In genomic region chr22:42071508-42071907, GRCh38 we compare ENCODE assay signal across 8 cellular contexts. TPM values are rescaled to one million over a fixed set of nuclear protein-coding genes. Genes with fewer than 3 reads are reported as not detected.
DNase-seq lines count a peak whose midpoint lies in the region; ATAC-seq and TF ChIP-seq lines count a peak whose summit lies in the region.
"Not testable (repeated sequence)": the region's sequence is repeated elsewhere in the genome, so short reads cannot be mapped to it uniquely, and the experiment has no call there.

No MANE protein-coding gene starts in this region.

- peak overlapping the region; percentile 76 for H3K4me3 ChIP-seq in BLaER1
- peak overlapping the region; percentile 63 for H3K4me3 ChIP-seq in effector memory CD4-positive, alpha-beta T cell (ENCODE audit: insufficient read depth, low read depth, low read length, poor library complexity, severe bottlenecking)
- H3K4me3 ChIP-seq in iPS-20b (ENCODE audit: low read length), result peak overlapping the region; percentile 83
- peak overlapping the region; percentile 70 for H3K4me3 ChIP-seq in neural cell (ENCODE audit: low read length)

- peak overlapping the region; percentile 76 for H3K9ac ChIP-seq in BLaER1
- not testable (repeated sequence) for H3K9ac ChIP-seq in iPS-20b (ENCODE audit: low read depth, low read length)
- peak overlapping the region; percentile 68 for H3K9ac ChIP-seq in neural cell (ENCODE audit: low read length)

- not testable (repeated sequence) for H4K20me1 ChIP-seq in BLaER1; neural cell (ENCODE audit: insufficient read depth)

- not testable (repeated sequence) for H3K9me2 ChIP-seq in neural cell (ENCODE audit: insufficient read depth, low read length)

- H3K4me3 Mint-ChIP-seq in IgD-negative memory B cell (peak overlapping the region; percentile 92 to 99 (median 96)), T-helper 17 cell (peak overlapping the region; percentile 94)
- H3K4me3 Mint-ChIP-seq in activated naive CD8-positive, alpha-beta T cell treated with anti-CD3 and anti-CD28 coated beads, Interleukin-2, amount 10 ng/mL, durations not matched to agents 7 days and 5 days, result peak overlapping the region; percentile 91
- H3K4me3 Mint-ChIP-seq in stimulated activated naive CD8-positive, alpha-beta T cell treated with anti-CD3 and anti-CD28 coated beads, Interleukin-15, Interleukin-2, amounts not matched to agents 100 ng/mL and 50 ng/mL, for 24 hours, result peak overlapping the region; percentile 88

- not testable (repeated sequence) for H3K9me3 Mint-ChIP-seq in IgD-negative memory B cell; activated naive CD8-positive, alpha-beta T cell treated with anti-CD3 and anti-CD28 coated beads, Interleukin-2, amount 10 ng/mL, durations not matched to agents 7 days and 5 days; stimulated activated naive CD8-positive, alpha-beta T cell treated with anti-CD3 and anti-CD28 coated beads, Interleukin-15, Interleukin-2, amounts not matched to agents 100 ng/mL and 50 ng/mL, for 24 hours

- not testable (repeated sequence) for TF ChIP-seq RAD21 in neural cell (conservative IDR thresholded peaks at IDR 0.05)

- H3K4me1 Mint-ChIP-seq in IgD-negative memory B cell (peaks cover 10 to 22% (median 11%) of the 10 kb centered on the region in 3 donors), T-helper 17 cell (peaks cover 29% of the 10 kb centered on the region)
- peaks cover 20% of the 10 kb centered on the region for H3K4me1 Mint-ChIP-seq in activated naive CD8-positive, alpha-beta T cell treated with anti-CD3 and anti-CD28 coated beads, Interleukin-2, amount 10 ng/mL, durations not matched to agents 7 days and 5 days
- H3K4me1 Mint-ChIP-seq in stimulated activated naive CD8-positive, alpha-beta T cell treated with anti-CD3 and anti-CD28 coated beads, Interleukin-15, Interleukin-2, amounts not matched to agents 100 ng/mL and 50 ng/mL, for 24 hours (ENCODE audit: low read depth), result peaks cover 25% of the 10 kb centered on the region

- H3K4me2 ChIP-seq in BLaER1 (peak overlapping the region; percentile 99), neural cell (ENCODE audit: low read length) (peak overlapping the region; percentile 66)

- H3F3A ChIP-seq in neural cell (ENCODE audit: insufficient read depth, low read length, poor library complexity, severe bottlenecking), result not testable (repeated sequence)

- not testable (repeated sequence) for DNase-seq in T-helper 17 cell; activated naive CD8-positive, alpha-beta T cell treated with anti-CD3 and anti-CD28 coated beads, Interleukin-2, amount 10 ng/mL, durations not matched to agents 7 days and 5 days; effector memory CD4-positive, alpha-beta T cell

- H3K27me3 ChIP-seq in BLaER1 (peaks cover 19% of the 10 kb centered on the region; the same call in 1 of the 2 replicates), iPS-20b (ENCODE audit: insufficient read depth, low read length) (peaks cover 17% of the 10 kb centered on the region)
- not testable (repeated sequence) for H3K27me3 ChIP-seq in effector memory CD4-positive, alpha-beta T cell (replicated peaks; ENCODE audit: control insufficient read depth, insufficient read depth, low read length, poor library complexity, severe bottlenecking); neural cell (ENCODE audit: insufficient read depth, low read depth, low read length)

- H3K36me3 Mint-ChIP-seq in IgD-negative memory B cell; T-helper 17 cell (ENCODE audit: low read depth); stimulated activated naive CD8-positive, alpha-beta T cell treated with anti-CD3 and anti-CD28 coated beads, Interleukin-15, Interleukin-2, amounts not matched to agents 100 ng/mL and 50 ng/mL, for 24 hours (ENCODE audit: low read depth): not testable (repeated sequence)
- H3K36me3 Mint-ChIP-seq in activated naive CD8-positive, alpha-beta T cell treated with anti-CD3 and anti-CD28 coated beads, Interleukin-2, amount 10 ng/mL, durations not matched to agents 7 days and 5 days, result peaks cover 15% of the 10 kb centered on the region

- H3K36me3 ChIP-seq in BLaER1, result peaks cover 22% of the 10 kb centered on the region
- H3K36me3 ChIP-seq in effector memory CD4-positive, alpha-beta T cell (ENCODE audit: control insufficient read depth, insufficient read depth, low read length); neural cell (ENCODE audit: insufficient read depth, low read length): not testable (repeated sequence)
- H3K36me3 ChIP-seq in iPS-20b (ENCODE audit: insufficient read depth, low read depth, low read length), result peaks cover 11% of the 10 kb centered on the region

- not testable (repeated sequence) for TF ChIP-seq CTCF in neural cell (IDR thresholded peaks at IDR 0.05; ENCODE audit: poor library complexity, severe bottlenecking)

- H3K9me3 ChIP-seq in BLaER1; T-helper 17 cell (ENCODE audit: control insufficient read depth, low read length, poor library complexity, severe bottlenecking); effector memory CD4-positive, alpha-beta T cell (ENCODE audit: control insufficient read depth, low read length); iPS-20b (ENCODE audit: insufficient read depth, low read depth, low read length); neural cell (ENCODE audit: low read length): not testable (repeated sequence)

- H3K27ac Mint-ChIP-seq in IgD-negative memory B cell (peak overlapping the region; percentile 27 to 83 (median 73)), T-helper 17 cell (peak overlapping the region; percentile 88)
- peak overlapping the region; percentile 94 for H3K27ac Mint-ChIP-seq in activated naive CD8-positive, alpha-beta T cell treated with anti-CD3 and anti-CD28 coated beads, Interleukin-2, amount 10 ng/mL, durations not matched to agents 7 days and 5 days
- H3K27ac Mint-ChIP-seq in stimulated activated naive CD8-positive, alpha-beta T cell treated with anti-CD3 and anti-CD28 coated beads, Interleukin-15, Interleukin-2, amounts not matched to agents 100 ng/mL and 50 ng/mL, for 24 hours, result not testable (repeated sequence)

- not testable (repeated sequence) for ATAC-seq in T-helper 17 cell; activated naive CD8-positive, alpha-beta T cell treated with anti-CD3 and anti-CD28 coated beads, Interleukin-2, amount 10 ng/mL, durations not matched to agents 7 days and 5 days (ENCODE audit: low read depth)

- H2AFZ ChIP-seq in neural cell (ENCODE audit: low read depth, low read length), result peak overlapping the region; percentile 53

- not testable (repeated sequence) for TF ChIP-seq EP300 in neural cell (conservative IDR thresholded peaks at IDR 0.05; ENCODE audit: poor library complexity, severe bottlenecking)

- POLR2A ChIA-PET in activated naive CD8-positive, alpha-beta T cell treated with anti-CD3 and anti-CD28 coated beads, Interleukin-2, amount 10 ng/mL, durations not matched to agents 7 days and 5 days (lab: Charles Lee), result interaction anchor here (2.5 to 2.8 kb wide), 3 partner anchors 9 to 73 kb away, joined by 13 to 28 read pairs (median 18); partner anchors contain the start of genes NDUFA6, SMDT1 and WBP2NL

- not testable (repeated sequence) for H3K27me3 Mint-ChIP-seq in IgD-negative memory B cell; T-helper 17 cell; activated naive CD8-positive, alpha-beta T cell treated with anti-CD3 and anti-CD28 coated beads, Interleukin-2, amount 10 ng/mL, durations not matched to agents 7 days and 5 days; stimulated activated naive CD8-positive, alpha-beta T cell treated with anti-CD3 and anti-CD28 coated beads, Interleukin-15, Interleukin-2, amounts not matched to agents 100 ng/mL and 50 ng/mL, for 24 hours

- not testable (repeated sequence) for H3K79me2 ChIP-seq in neural cell (replicated peaks; ENCODE audit: insufficient read depth, low read length)

- H3K4me1 ChIP-seq in BLaER1, result peaks cover 64% of the 10 kb centered on the region
- peaks cover 28% of the 10 kb centered on the region for H3K4me1 ChIP-seq in effector memory CD4-positive, alpha-beta T cell (ENCODE audit: control insufficient read depth, insufficient read depth, low read length, poor library complexity, severe bottlenecking)
- peaks cover 11% of the 10 kb centered on the region; the same call in 1 of the 2 replicates for H3K4me1 ChIP-seq in iPS-20b (ENCODE audit: insufficient read depth, low read length)

- peak overlapping the region; percentile 79; the same call in 1 of the 2 replicates for H3K27ac ChIP-seq in BLaER1
- H3K27ac ChIP-seq in effector memory CD4-positive, alpha-beta T cell (ENCODE audit: insufficient read depth, low read length, poor library complexity, severe bottlenecking); iPS-20b (ENCODE audit: low read length): not testable (repeated sequence)
- peak overlapping the region; percentile 70 for H3K27ac ChIP-seq in neural cell (ENCODE audit: low read length)

RNA-seq across cellular contexts. Expression of gene NAGA, which starts 0.9 kb away (rescaled TPM):
- polyA plus RNA-seq in IgD-negative memory B cell, result 14.4 TPM
- total RNA-seq in T-helper 17 cell, result 10 to 100 TPM in 1 of 2 donors, 1 to 10 TPM in 1; 9.1 to 10.6 TPM
- 10 to 100 TPM; 15.9 to 18.4 TPM for total RNA-seq in activated naive CD8-positive, alpha-beta T cell treated with anti-CD3 and anti-CD28 coated beads, Interleukin-2, amount 10 ng/mL, durations not matched to agents 7 days and 5 days
- 8.8 and 11.4 TPM in 2 replicates for polyA plus RNA-seq in neural cell
- polyA minus RNA-seq in neural cell, result 11.3 and 13.4 TPM in 2 replicates

RNA-seq across cellular contexts. Expression of gene PHETA2, which starts 2.5 kb away (rescaled TPM):
- 1.6 TPM for polyA plus RNA-seq in IgD-negative memory B cell
- total RNA-seq in T-helper 17 cell, result 1 to 10 TPM in 1 of 2 donors, under 1 TPM in 1; 0.90 to 2.1 TPM
- 1 to 10 TPM; 2.8 to 3.3 TPM for total RNA-seq in activated naive CD8-positive, alpha-beta T cell treated with anti-CD3 and anti-CD28 coated beads, Interleukin-2, amount 10 ng/mL, durations not matched to agents 7 days and 5 days
- 0.22 and 0.42 TPM in 2 replicates for polyA plus RNA-seq in neural cell
- not detected in 2 replicates for polyA minus RNA-seq in neural cell

RNA-seq across cellular contexts. Expression of gene SMDT1, which starts 8.0 kb away (rescaled TPM):
- polyA plus RNA-seq in IgD-negative memory B cell (248 TPM), neural cell (42.8 and 44.0 TPM in 2 replicates)
- 10 to 100 TPM; 43.7 to 96.1 TPM for total RNA-seq in T-helper 17 cell
- total RNA-seq in activated naive CD8-positive, alpha-beta T cell treated with anti-CD3 and anti-CD28 coated beads, Interleukin-2, amount 10 ng/mL, durations not matched to agents 7 days and 5 days, result 10 to 100 TPM; 82.1 to 84.9 TPM
- polyA minus RNA-seq in neural cell, result 16.3 and 23.5 TPM in 2 replicates

RNA-seq across cellular contexts. Expression of gene NDUFA6, which starts 19.1 kb away (rescaled TPM):
- 121 TPM for polyA plus RNA-seq in IgD-negative memory B cell
- 10 to 100 TPM; 47.6 to 59.1 TPM for total RNA-seq in T-helper 17 cell
- 10 to 100 TPM; 69.0 to 73.5 TPM for total RNA-seq in activated naive CD8-positive, alpha-beta T cell treated with anti-CD3 and anti-CD28 coated beads, Interleukin-2, amount 10 ng/mL, durations not matched to agents 7 days and 5 days
- polyA plus RNA-seq in neural cell, result 225 and 273 TPM in 2 replicates
- 85.5 and 93.9 TPM in 2 replicates for polyA minus RNA-seq in neural cell

RNA-seq across cellular contexts. Expression of gene CYP2D6, which starts 59.1 kb away (rescaled TPM):
- polyA plus RNA-seq in IgD-negative memory B cell, result not detected
- 1 to 10 TPM; 5.9 to 9.6 TPM for total RNA-seq in T-helper 17 cell
- total RNA-seq in activated naive CD8-positive, alpha-beta T cell treated with anti-CD3 and anti-CD28 coated beads, Interleukin-2, amount 10 ng/mL, durations not matched to agents 7 days and 5 days, result 1 to 10 TPM; 3.7 to 4.4 TPM
- polyA plus RNA-seq in neural cell, result 11.5 and 14.2 TPM in 2 replicates
- polyA minus RNA-seq in neural cell, result 4.1 TPM in 2 replicates
